ENCODE assay signal across 22 cellular contexts in the genomic region with DNA sequence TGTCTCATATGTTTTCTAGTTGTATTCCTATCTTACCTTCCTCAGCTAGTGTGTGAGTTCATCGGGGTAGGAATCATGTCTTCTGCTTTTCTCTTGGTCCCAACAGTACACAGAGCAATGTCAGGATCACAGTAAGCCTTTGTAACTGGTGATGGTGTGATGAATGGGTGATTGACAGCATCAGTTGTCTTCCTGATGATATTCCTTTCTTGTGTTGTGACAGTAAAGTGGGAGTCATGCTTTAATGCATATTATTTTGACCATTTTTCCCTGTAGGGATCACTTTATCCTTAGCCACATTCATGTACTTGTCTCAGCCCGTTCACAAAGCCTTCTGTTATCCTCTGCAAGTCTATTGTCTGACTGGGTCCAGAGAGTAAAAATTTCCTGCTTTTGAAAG.
DNase-seq lines count a peak whose midpoint lies in the region; ATAC-seq and TF ChIP-seq lines count a peak whose summit lies in the region.
"Had no signal": no experiment of that assay in that cellular context is flagged by ENCODE, and none has a peak within 500 bp of the region (broad histone marks: within the 10 kb centered on the region; RNA-seq: fewer than 3 reads in every experiment).

No MANE protein-coding gene starts in this region.

- no peak for ATAC-seq in activated naive CD8-positive, alpha-beta T cell treated with anti-CD3 and anti-CD28 coated beads, Interleukin-2, amount 50 U/mL, for 24 hours
- no peak for ATAC-seq in T-helper 17 cell
- no peak for ATAC-seq in stimulated activated memory B cell treated with anti-CD40 and anti-IgM and Interleukin-4, amounts not matched to agents 10 μg/mL and 1 μg/mL and 100 μg/mL, for 72 hours
- ATAC-seq: HCT116, PC-3 had no signal

- peaks cover 2% of the 10 kb centered on the region for H3K4me1 Mint-ChIP-seq in activated naive CD8-positive, alpha-beta T cell treated with anti-CD3 and anti-CD28 coated beads, Interleukin-2, amount 50 U/mL, for 24 hours
- no peaks in the 10 kb centered on the region for H3K4me1 Mint-ChIP-seq in activated naive CD8-positive, alpha-beta T cell treated with anti-CD3 and anti-CD28 coated beads for 36 hours
- H3K4me1 Mint-ChIP-seq in T-helper 17 cell (no peaks in the 10 kb centered on the region), immature natural killer cell (peaks cover 9 to 20% of the 10 kb centered on the region in 2 donors)
- H3K4me1 Mint-ChIP-seq in stimulated activated memory B cell treated with anti-CD40 and anti-IgM and Interleukin-4, amounts not matched to agents 10 μg/mL and 1 μg/mL and 100 μg/mL, for 72 hours = no peaks in the 10 kb centered on the region
- H3K4me1 Mint-ChIP-seq in CD4-positive, alpha-beta memory T cell = peaks cover 0 to 7% (median 3%) of the 10 kb centered on the region in 4 donors
- H3K4me1 Mint-ChIP-seq: B cell had no signal

- H3K4me2 ChIP-seq in smooth muscle cell = no peak overlapping the region

- no peaks in the 10 kb centered on the region for H3F3A ChIP-seq in smooth muscle cell (ENCODE audit: low read depth)

- no peaks in the 10 kb centered on the region for H4K20me1 ChIP-seq in smooth muscle cell (ENCODE audit: low read depth)

- no peak overlapping the region for H2AFZ ChIP-seq in smooth muscle cell (ENCODE audit: low read depth)

- no peak overlapping the region for H3K4me3 Mint-ChIP-seq in activated naive CD8-positive, alpha-beta T cell treated with anti-CD3 and anti-CD28 coated beads, Interleukin-2, amount 50 U/mL, for 24 hours
- no peak overlapping the region for H3K4me3 Mint-ChIP-seq in activated naive CD8-positive, alpha-beta T cell treated with anti-CD3 and anti-CD28 coated beads for 36 hours
- H3K4me3 Mint-ChIP-seq in T-helper 17 cell (no peak overlapping the region), immature natural killer cell (no peak overlapping the region)
- no peak overlapping the region for H3K4me3 Mint-ChIP-seq in stimulated activated memory B cell treated with anti-CD40 and anti-IgM and Interleukin-4, amounts not matched to agents 10 μg/mL and 1 μg/mL and 100 μg/mL, for 72 hours
- no peak overlapping the region for H3K4me3 Mint-ChIP-seq in CD4-positive, alpha-beta memory T cell
- H3K4me3 Mint-ChIP-seq: B cell had no signal

- no peak overlapping the region for H3K4me3 ChIP-seq in CD4-positive, alpha-beta memory T cell (ENCODE audit: low read length in 2 of 2)
- no peak overlapping the region for H3K4me3 ChIP-seq in smooth muscle cell

- peaks cover 15% of the 10 kb centered on the region for H3K36me3 ChIP-seq in CD4-positive, alpha-beta memory T cell (ENCODE audit: insufficient read depth, low read length)
- H3K36me3 ChIP-seq in smooth muscle cell (ENCODE audit: low read depth) = no peaks in the 10 kb centered on the region

- H3K27ac Mint-ChIP-seq in activated naive CD8-positive, alpha-beta T cell treated with anti-CD3 and anti-CD28 coated beads, Interleukin-2, amount 50 U/mL, for 24 hours = peak overlapping the region; percentile 0
- H3K27ac Mint-ChIP-seq in activated naive CD8-positive, alpha-beta T cell treated with anti-CD3 and anti-CD28 coated beads for 36 hours = no peak overlapping the region
- H3K27ac Mint-ChIP-seq in T-helper 17 cell (peak overlapping the region; percentile 66), immature natural killer cell (peak overlapping the region; percentile 8 to 66 (median 22))
- peak overlapping the region; percentile 36 for H3K27ac Mint-ChIP-seq in stimulated activated memory B cell treated with anti-CD40 and anti-IgM and Interleukin-4, amounts not matched to agents 10 μg/mL and 1 μg/mL and 100 μg/mL, for 72 hours
- H3K27ac Mint-ChIP-seq in CD4-positive, alpha-beta memory T cell = peak overlapping the region in 2 of 7 donors; percentile 6 to 14
- H3K27ac Mint-ChIP-seq: B cell had no signal

- intact Hi-C loops in CD4-positive, alpha-beta memory T cell (cut with micrococcal nuclease) = no loop called here

- TF ChIP-seq CTCF in smooth muscle cell (IDR thresholded peaks at IDR 0.05; ENCODE audit: borderline replicate concordance, insufficient read depth, poor library complexity, severe bottlenecking) = no peak

- H3K9ac ChIP-seq in smooth muscle cell (ENCODE audit: low read depth) = no peak overlapping the region

- DNase-seq in activated naive CD8-positive, alpha-beta T cell treated with anti-CD3 and anti-CD28 coated beads, Interleukin-2, amount 50 U/mL, for 24 hours = no peak
- no peak for DNase-seq in activated naive CD8-positive, alpha-beta T cell treated with anti-CD3 and anti-CD28 coated beads for 36 hours
- DNase-seq in T-helper 17 cell (no peak), immature natural killer cell (no peak), GM19238 (ENCODE audit: insufficient read length, low spot score) (no peak), smooth muscle cell (lab: John Stamatoyannopoulos, UW; ENCODE audit: unreplicated experiment) (no peak)
- no peak for DNase-seq in CD4-positive, alpha-beta memory T cell
- DNase-seq: 8988T, COR-L47, DMS 273 treated with DMSO at 0.1 percent for 48 hours, DND-41, GOT3, KBM-7, MV-4-11, NCI-H1694 treated with DMSO at 0.1 percent for 48 hours, NCI-H526, PC-3, RPMI8226, SHP77 treated with DMSO at 0.1 percent for 48 hours had no signal

- H3K9me3 ChIP-seq in T-helper 17 cell (ENCODE audit: control insufficient read depth, low read length, poor library complexity, severe bottlenecking) (no peaks in the 10 kb centered on the region), smooth muscle cell (replicated peaks; ENCODE audit: low read depth) (no peaks in the 10 kb centered on the region)
- H3K9me3 ChIP-seq in CD4-positive, alpha-beta memory T cell (ENCODE audit: control insufficient read depth in 1 of 2, low read length in 2 of 2) = no peaks in the 10 kb centered on the region

- H3K27me3 ChIP-seq in CD4-positive, alpha-beta memory T cell (ENCODE audit: insufficient read depth, low read length) = no peaks in the 10 kb centered on the region
- H3K27me3 ChIP-seq in smooth muscle cell (ENCODE audit: low read depth) = no peaks in the 10 kb centered on the region

- no peak overlapping the region for H3K27ac ChIP-seq in CD4-positive, alpha-beta memory T cell (ENCODE audit: low read depth, low read length)
- no peak overlapping the region for H3K27ac ChIP-seq in smooth muscle cell (ENCODE audit: low read depth)

- CTCF ChIA-PET in CD4-positive, alpha-beta memory T cell (lab: Charles Lee; ENCODE audit: partially characterized antibody) = no interaction called here

- POLR2A ChIA-PET in CD4-positive, alpha-beta memory T cell (lab: Charles Lee; ENCODE audit: partially characterized antibody) = no interaction called here

- peaks cover 19% of the 10 kb centered on the region for H3K36me3 Mint-ChIP-seq in activated naive CD8-positive, alpha-beta T cell treated with anti-CD3 and anti-CD28 coated beads, Interleukin-2, amount 50 U/mL, for 24 hours (ENCODE audit: low read depth)
- H3K36me3 Mint-ChIP-seq in activated naive CD8-positive, alpha-beta T cell treated with anti-CD3 and anti-CD28 coated beads for 36 hours = peaks cover 6% of the 10 kb centered on the region
- H3K36me3 Mint-ChIP-seq in T-helper 17 cell (ENCODE audit: low read depth) (peaks cover 3% of the 10 kb centered on the region), immature natural killer cell (peaks cover 0 to 27% (median 13%) of the 10 kb centered on the region in 3 donors)
- peaks cover 40% of the 10 kb centered on the region for H3K36me3 Mint-ChIP-seq in stimulated activated memory B cell treated with anti-CD40 and anti-IgM and Interleukin-4, amounts not matched to agents 10 μg/mL and 1 μg/mL and 100 μg/mL, for 72 hours
- H3K36me3 Mint-ChIP-seq in CD4-positive, alpha-beta memory T cell = peaks cover 44 to 57% of the 10 kb centered on the region in 2 donors

- WGBS in smooth muscle cell (ENCODE audit: low lambda C conversion rate) = 87% methylated on average over 2 of the region's 2 CpGs

- H3K4me1 ChIP-seq in CD4-positive, alpha-beta memory T cell (ENCODE audit: insufficient read depth, low read length) = no peaks in the 10 kb centered on the region
- no peaks in the 10 kb centered on the region for H3K4me1 ChIP-seq in smooth muscle cell (ENCODE audit: low read depth)

- H3K27me3 Mint-ChIP-seq in activated naive CD8-positive, alpha-beta T cell treated with anti-CD3 and anti-CD28 coated beads, Interleukin-2, amount 50 U/mL, for 24 hours = no peaks in the 10 kb centered on the region
- H3K27me3 Mint-ChIP-seq in activated naive CD8-positive, alpha-beta T cell treated with anti-CD3 and anti-CD28 coated beads for 36 hours = no peaks in the 10 kb centered on the region
- no peaks in the 10 kb centered on the region for H3K27me3 Mint-ChIP-seq in T-helper 17 cell
- H3K27me3 Mint-ChIP-seq in immature natural killer cell (ENCODE audit: low read depth in 3 of 3) = peaks cover 0 to 6% (median 2%) of the 10 kb centered on the region in 3 donors
- H3K27me3 Mint-ChIP-seq in stimulated activated memory B cell treated with anti-CD40 and anti-IgM and Interleukin-4, amounts not matched to agents 10 μg/mL and 1 μg/mL and 100 μg/mL, for 72 hours = no peaks in the 10 kb centered on the region
- no peaks in the 10 kb centered on the region for H3K27me3 Mint-ChIP-seq in CD4-positive, alpha-beta memory T cell
- H3K27me3 Mint-ChIP-seq: B cell had no signal

- H3K9me3 Mint-ChIP-seq in activated naive CD8-positive, alpha-beta T cell treated with anti-CD3 and anti-CD28 coated beads, Interleukin-2, amount 50 U/mL, for 24 hours = no peaks in the 10 kb centered on the region
- H3K9me3 Mint-ChIP-seq in activated naive CD8-positive, alpha-beta T cell treated with anti-CD3 and anti-CD28 coated beads for 36 hours = no peaks in the 10 kb centered on the region
- H3K9me3 Mint-ChIP-seq in immature natural killer cell = no peaks in the 10 kb centered on the region
- H3K9me3 Mint-ChIP-seq in stimulated activated memory B cell treated with anti-CD40 and anti-IgM and Interleukin-4, amounts not matched to agents 10 μg/mL and 1 μg/mL and 100 μg/mL, for 72 hours = no peaks in the 10 kb centered on the region
- no peaks in the 10 kb centered on the region for H3K9me3 Mint-ChIP-seq in CD4-positive, alpha-beta memory T cell

- no peaks in the 10 kb centered on the region for H3K79me2 ChIP-seq in smooth muscle cell (ENCODE audit: low read depth)
